In the genomic region with DNA sequence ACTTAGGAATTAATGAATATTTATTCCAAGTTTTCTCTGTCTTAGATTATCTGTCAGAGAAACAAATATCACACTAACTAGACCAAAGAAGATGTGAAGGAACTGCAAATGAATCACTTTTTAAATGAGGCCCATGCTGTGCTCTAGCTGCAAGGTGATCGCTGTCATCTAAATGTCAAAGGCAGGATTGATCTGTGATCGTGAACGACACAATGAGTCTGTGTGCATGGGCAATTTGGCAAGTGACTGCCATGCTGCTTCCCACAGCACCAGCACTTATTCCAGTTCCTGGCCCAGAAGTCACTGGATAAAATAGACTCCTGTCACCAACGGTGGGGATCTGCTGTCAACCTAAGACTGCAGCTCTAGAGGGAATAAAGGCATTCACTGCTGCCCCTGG, we compare ENCODE assay signal across 1 cellular context.
TF ChIP-seq lines count a peak whose summit lies in the region.

No MANE protein-coding gene starts in this region.

TF ChIP-seq in H1, 55 proteins besides CTCF, POLR2A, EP300 and RAD21:
- TF ChIP-seq SIN3A (conservative IDR thresholded peaks at IDR 0.05 in 1 of 2, IDR thresholded peaks at IDR 0.05 in 1 of 2; ENCODE audit: low read depth in 1 of 2, low read length in 2 of 2) (0 out of 4 replicates have a peak, but pooled peaks of 1 of the 2 experiments have one; percentile 45), CREB1 (IDR thresholded peaks at IDR 0.05) (no peak), RBBP5 (IDR thresholded peaks at IDR 0.05; ENCODE audit: borderline replicate concordance, low read depth, low read length) (no peak), BCL11A (IDR thresholded peaks at IDR 0.05; ENCODE audit: low read depth in 2 of 2, low read length in 2 of 2) (no peak), SRF (IDR thresholded peaks at IDR 0.05; ENCODE audit: low read depth, low read length) (no peak), NANOG (IDR thresholded peaks at IDR 0.05; ENCODE audit: insufficient read depth, low read depth, low read length, poor library complexity, severe bottlenecking) (peak; percentile 95), SIX5 (IDR thresholded peaks at IDR 0.05; ENCODE audit: low read depth, low read length) (no peak)
